ENCODE assay signal across 28 cellular contexts in the genomic region with DNA sequence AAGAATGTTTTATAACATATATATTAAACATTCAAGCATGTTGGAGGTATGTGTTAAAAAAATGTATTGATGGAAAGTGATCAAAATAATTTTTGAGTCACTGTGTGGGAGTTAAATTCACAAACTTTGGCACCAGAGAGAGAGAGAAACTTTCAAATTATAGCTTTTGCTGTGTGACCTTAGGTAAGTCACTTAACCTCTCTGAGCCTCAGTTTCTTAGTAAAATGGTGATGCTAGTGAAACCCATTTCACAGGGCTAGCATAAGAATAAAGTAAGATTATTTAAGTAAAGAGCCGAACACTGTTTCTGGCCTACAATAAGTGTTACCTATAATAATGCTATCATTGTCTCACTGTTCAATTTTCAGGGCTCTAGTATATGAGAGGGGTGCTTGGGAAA.
"Had no signal": no experiment of that assay in that cellular context is flagged by ENCODE, and none has a peak within 500 bp of the region (broad histone marks: within the 10 kb centered on the region; RNA-seq: fewer than 3 reads in every experiment).

No MANE protein-coding gene starts in this region.

- H3K27ac Mint-ChIP-seq: natural killer cell; nephron; neural progenitor cell; progenitor cell of endocrine pancreas; stimulated activated effector memory CD8-positive, alpha-beta T cell treated with anti-CD3 and anti-CD28 coated beads, Interleukin-12 subunit alpha, Interleukin-12 subunit beta, amount 100 ng/mL, for 72 hours; stimulated activated naive B cell treated with anti-CD40 and anti-IgM and Interleukin-4, amounts not matched to agents 10 μg/mL and 1 μg/mL and 100 μg/mL, for 72 hours; stimulated activated naive CD8-positive, alpha-beta T cell treated with anti-CD3 and anti-CD28 coated beads, Interleukin-15, Interleukin-2, amounts not matched to agents 100 ng/mL and 50 ng/mL, for 24 hours had no signal

- H3K36me3 ChIP-seq: neural progenitor cell, ovary, stomach, thoracic aorta, thyroid gland, tibial nerve, upper lobe of left lung, vagina had no signal

- H3K4me3 ChIP-seq: neural progenitor cell, ovary, psoas muscle, skin epidermis, smooth muscle cell, stomach, thoracic aorta, thyroid gland, tibial nerve, upper lobe of left lung, vagina had no signal

- H3K9me3 Mint-ChIP-seq: natural killer cell; neural progenitor cell; stimulated activated effector memory CD8-positive, alpha-beta T cell treated with anti-CD3 and anti-CD28 coated beads, Interleukin-12 subunit alpha, Interleukin-12 subunit beta, amount 100 ng/mL, for 72 hours had no signal

- H2AFZ ChIP-seq: neural progenitor cell, parathyroid adenoma had no signal

- DNase-seq: natural killer cell; occipital lobe; ovary; posterior cingulate gyrus; psoas muscle; right cardiac atrium; stimulated activated CD4-positive, alpha-beta T cell treated with anti-CD3 and anti-CD28 coated beads, Interleukin-15, amount 100 ng/mL, for 24 hours; stimulated activated CD4-positive, alpha-beta T cell treated with anti-CD3 and anti-CD28 coated beads, Interleukin-2, amount 100 ng/mL, for 24 hours; stimulated activated CD4-positive, alpha-beta T cell treated with anti-CD3 and anti-CD28 coated beads, Interleukin-2, amount 100 ng/mL, for 48 hours; stimulated activated CD4-positive, alpha-beta T cell treated with anti-CD3 and anti-CD28 coated beads, Interleukin-4, amount 100 ng/mL, for 24 hours; stimulated activated naive B cell treated with anti-CD40 and anti-IgM and Interleukin-4, amounts not matched to agents 10 μg/mL and 1 μg/mL and 100 μg/mL, for 72 hours; stimulated activated naive CD4-positive, alpha-beta T cell treated with Interleukin-2 at 50 U/mL for 16 hours; stomach; thyroid gland; upper lobe of left lung had no signal

- H3K4me2 ChIP-seq: neural progenitor cell, smooth muscle cell had no signal

- ATAC-seq: natural killer cell; psoas muscle; right cardiac atrium; sciatic nerve; stimulated activated effector memory CD8-positive, alpha-beta T cell treated with anti-CD3 and anti-CD28 coated beads, Interleukin-12 subunit alpha, Interleukin-12 subunit beta, amount 100 ng/mL, for 72 hours; stimulated activated naive B cell treated with anti-CD40 and anti-IgM and Interleukin-4, amounts not matched to agents 10 μg/mL and 1 μg/mL and 100 μg/mL, for 72 hours had no signal

- H3K27me3 ChIP-seq: neural progenitor cell, ovary, stomach, thyroid gland, tibial nerve, upper lobe of left lung, vagina had no signal

- H3K79me2 ChIP-seq: parathyroid adenoma had no signal

- H3K9ac ChIP-seq: neural progenitor cell, parathyroid adenoma had no signal

- H3K4me3 Mint-ChIP-seq: natural killer cell; nephron; neural progenitor cell; stimulated activated effector memory CD8-positive, alpha-beta T cell treated with anti-CD3 and anti-CD28 coated beads, Interleukin-12 subunit alpha, Interleukin-12 subunit beta, amount 100 ng/mL, for 72 hours; stimulated activated naive B cell treated with anti-CD40 and anti-IgM and Interleukin-4, amounts not matched to agents 10 μg/mL and 1 μg/mL and 100 μg/mL, for 72 hours; stimulated activated naive CD8-positive, alpha-beta T cell treated with anti-CD3 and anti-CD28 coated beads, Interleukin-15, Interleukin-2, amounts not matched to agents 100 ng/mL and 50 ng/mL, for 24 hours had no signal

- FAIRE-seq: urothelium cell line had no signal

- H3K27me3 Mint-ChIP-seq: stimulated activated naive B cell treated with anti-CD40 and anti-IgM and Interleukin-4, amounts not matched to agents 10 μg/mL and 1 μg/mL and 100 μg/mL, for 72 hours; stimulated activated naive CD8-positive, alpha-beta T cell treated with anti-CD3 and anti-CD28 coated beads, Interleukin-15, Interleukin-2, amounts not matched to agents 100 ng/mL and 50 ng/mL, for 24 hours had no signal

- H3K9me3 ChIP-seq: ovary, psoas muscle, stomach, thoracic aorta, thyroid gland, tibial nerve, upper lobe of left lung, vagina had no signal

- H3K36me3 Mint-ChIP-seq: natural killer cell; neural progenitor cell; stimulated activated effector memory CD8-positive, alpha-beta T cell treated with anti-CD3 and anti-CD28 coated beads, Interleukin-12 subunit alpha, Interleukin-12 subunit beta, amount 100 ng/mL, for 72 hours had no signal

- H3K4me1 ChIP-seq: parathyroid adenoma had no signal

- H3K27ac ChIP-seq: neural progenitor cell, ovary, parathyroid adenoma, psoas muscle, skin epidermis, stomach, thoracic aorta, thyroid gland, tibial nerve, upper lobe of left lung, vagina had no signal
